ENCODE assay signal across 10 cellular contexts in genomic region chr17:40820228-40820838, GRCh38. TPM values are rescaled to one million over a fixed set of nuclear protein-coding genes. Genes with fewer than 3 reads are reported as not detected.
DNase-seq lines count a peak whose midpoint lies in the region; ATAC-seq, FAIRE-seq and TF ChIP-seq lines count a peak whose summit lies in the region.
"Had no signal": no experiment of that assay in that cellular context is flagged by ENCODE, and none has a peak within 500 bp of the region (broad histone marks: within the 10 kb centered on the region; RNA-seq: fewer than 3 reads in every experiment).

No MANE protein-coding gene starts in this region.

- POLR2A ChIA-PET in CD8-positive, alpha-beta memory T cell (lab: Charles Lee): no interaction called here

- peaks cover 0 to 6% (median 0%) of the 10 kb centered on the region in 5 donors for H3K9me3 Mint-ChIP-seq in CD8-positive, alpha-beta memory T cell
- H3K9me3 Mint-ChIP-seq in IgD-negative memory B cell (peaks cover 2 to 4% (median 2%) of the 10 kb centered on the region in 3 donors), nephron progenitor cell (no peaks in the 10 kb centered on the region)
- H3K9me3 Mint-ChIP-seq in activated naive CD8-positive, alpha-beta T cell treated with anti-CD3 and anti-CD28 coated beads, Interleukin-2, amount 50 U/mL, for 24 hours: no peaks in the 10 kb centered on the region

- H3K27me3 Mint-ChIP-seq in CD8-positive, alpha-beta memory T cell: peaks cover 0 to 17% of the 10 kb centered on the region in 2 donors
- H3K27me3 Mint-ChIP-seq in IgD-negative memory B cell (no peaks in the 10 kb centered on the region), nephron progenitor cell (ENCODE audit: low read depth, poor library complexity) (peaks cover 18% of the 10 kb centered on the region)
- H3K27me3 Mint-ChIP-seq in activated naive CD8-positive, alpha-beta T cell treated with anti-CD3 and anti-CD28 coated beads, Interleukin-2, amount 50 U/mL, for 24 hours: no peaks in the 10 kb centered on the region

- H3K4me1 Mint-ChIP-seq in CD8-positive, alpha-beta memory T cell: peaks cover 21 to 29% (median 28%) of the 10 kb centered on the region in 3 donors
- peaks cover 0 to 22% (median 14%) of the 10 kb centered on the region in 3 donors for H3K4me1 Mint-ChIP-seq in IgD-negative memory B cell
- peaks cover 26% of the 10 kb centered on the region for H3K4me1 Mint-ChIP-seq in activated naive CD8-positive, alpha-beta T cell treated with anti-CD3 and anti-CD28 coated beads, Interleukin-2, amount 50 U/mL, for 24 hours
- peaks cover 31% of the 10 kb centered on the region for H3K4me1 Mint-ChIP-seq in nephron progenitor cell

- peaks cover 19% of the 10 kb centered on the region for H3K4me1 ChIP-seq in CD8-positive, alpha-beta memory T cell (ENCODE audit: insufficient read depth, low read length)

- H3K9me3 ChIP-seq in CD8-positive, alpha-beta memory T cell (ENCODE audit: low read length): no peaks in the 10 kb centered on the region
- H3K9me3 ChIP-seq: stomach had no signal

- H3K36me3 Mint-ChIP-seq in CD8-positive, alpha-beta memory T cell: peaks cover 14 to 45% (median 22%) of the 10 kb centered on the region in 3 donors
- H3K36me3 Mint-ChIP-seq in IgD-negative memory B cell: peaks cover 9% of the 10 kb centered on the region
- peaks cover 25% of the 10 kb centered on the region for H3K36me3 Mint-ChIP-seq in activated naive CD8-positive, alpha-beta T cell treated with anti-CD3 and anti-CD28 coated beads, Interleukin-2, amount 50 U/mL, for 24 hours (ENCODE audit: low read depth)
- peaks cover 36% of the 10 kb centered on the region for H3K36me3 Mint-ChIP-seq in nephron progenitor cell (ENCODE audit: low read depth)

- ATAC-seq in activated naive CD8-positive, alpha-beta T cell treated with anti-CD3 and anti-CD28 coated beads, Interleukin-2, amount 50 U/mL, for 24 hours: no peak

- peak overlapping the region; percentile 2 to 99 (median 76) for H3K4me3 Mint-ChIP-seq in CD8-positive, alpha-beta memory T cell
- H3K4me3 Mint-ChIP-seq in IgD-negative memory B cell (peak overlapping the region in 3 of 4 donors; percentile 49 to 97 (median 51)), nephron progenitor cell (peak overlapping the region; percentile 92)
- peak overlapping the region; percentile 82 for H3K4me3 Mint-ChIP-seq in activated naive CD8-positive, alpha-beta T cell treated with anti-CD3 and anti-CD28 coated beads, Interleukin-2, amount 50 U/mL, for 24 hours

- peaks cover 9% of the 10 kb centered on the region for H3K36me3 ChIP-seq in CD8-positive, alpha-beta memory T cell (ENCODE audit: insufficient read depth, low read length)

- no peak overlapping the region for H3K4me3 ChIP-seq in CD8-positive, alpha-beta memory T cell (ENCODE audit: low read length)
- H3K4me3 ChIP-seq: lung had no signal

- FAIRE-seq in D721Med (lab: Jason Lieb, UNC): no peak

- H3K27ac ChIP-seq in CD8-positive, alpha-beta memory T cell (ENCODE audit: low read depth, low read length): peak overlapping the region; percentile 71

- DNase-seq in CD8-positive, alpha-beta memory T cell: no peak
- DNase-seq in activated naive CD8-positive, alpha-beta T cell treated with anti-CD3 and anti-CD28 coated beads, Interleukin-2, amount 50 U/mL, for 24 hours: no peak
- DNase-seq in nephron progenitor cell: no peak
- DNase-seq in COLO668 (lab: John Stamatoyannopoulos, UW; ENCODE audit: unreplicated experiment): no peak
- DNase-seq in D721Med (ENCODE audit: insufficient read length, low spot score): no peak
- DNase-seq in OCI-M1 (lab: John Stamatoyannopoulos, UW): no peak
- DNase-seq: NCI-H1105, stomach had no signal

- no peaks in the 10 kb centered on the region for H3K27me3 ChIP-seq in CD8-positive, alpha-beta memory T cell (ENCODE audit: insufficient read depth, low read length, poor library complexity, severe bottlenecking)
- H3K27me3 ChIP-seq: stomach had no signal

- H3K27ac Mint-ChIP-seq in CD8-positive, alpha-beta memory T cell: peak overlapping the region in 3 of 8 donors; percentile 43 to 97 (median 76)
- H3K27ac Mint-ChIP-seq in IgD-negative memory B cell: peak overlapping the region in 1 of 3 donors; percentile 84
- peak overlapping the region; percentile 81 for H3K27ac Mint-ChIP-seq in activated naive CD8-positive, alpha-beta T cell treated with anti-CD3 and anti-CD28 coated beads, Interleukin-2, amount 50 U/mL, for 24 hours
- no peak overlapping the region for H3K27ac Mint-ChIP-seq in nephron progenitor cell

- TF ChIP-seq CTCF in nephron progenitor cell (IDR thresholded peaks at IDR 0.05) (no peak), D721Med (IDR thresholded peaks at IDR 0.05; ENCODE audit: insufficient read depth, missing control alignments) (no peak)

- CTCF ChIA-PET in CD8-positive, alpha-beta memory T cell (lab: Charles Lee): no interaction called here

RNA-seq across cellular contexts. Expression of gene KRT10, which starts 2.1 kb away (rescaled TPM):
- total RNA-seq in CD8-positive, alpha-beta memory T cell: 10 to 100 TPM; 57.5 to 61.9 TPM
- polyA plus RNA-seq in CD8-positive, alpha-beta memory T cell: 218 TPM
- 201 TPM for polyA plus RNA-seq in IgD-negative memory B cell

RNA-seq across cellular contexts. Expression of gene KRT28, which starts 20.6 kb away (rescaled TPM):
- total RNA-seq in CD8-positive, alpha-beta memory T cell: not detected
- not detected for polyA plus RNA-seq in CD8-positive, alpha-beta memory T cell
- polyA plus RNA-seq in IgD-negative memory B cell: not detected
- total RNA-seq: lung, stomach had no signal
- polyA plus RNA-seq: lung, stomach had no signal

RNA-seq across cellular contexts. Expression of gene KRT27, which starts 38.0 kb away (rescaled TPM):
- total RNA-seq in CD8-positive, alpha-beta memory T cell: not detected
- polyA plus RNA-seq in CD8-positive, alpha-beta memory T cell: not detected
- polyA plus RNA-seq in IgD-negative memory B cell: not detected
- total RNA-seq: stomach had no signal
- polyA plus RNA-seq: stomach had no signal

RNA-seq across cellular contexts. Expression of gene KRT12, which starts 46.7 kb away (rescaled TPM):
- total RNA-seq in CD8-positive, alpha-beta memory T cell: not detected
- not detected for polyA plus RNA-seq in CD8-positive, alpha-beta memory T cell
- polyA plus RNA-seq in IgD-negative memory B cell: not detected
- total RNA-seq: lung had no signal
- polyA plus RNA-seq: lung had no signal

RNA-seq across cellular contexts. Expression of gene KRT26, which starts 48.3 kb away (rescaled TPM):
- total RNA-seq in CD8-positive, alpha-beta memory T cell: not detected
- polyA plus RNA-seq in CD8-positive, alpha-beta memory T cell: not detected
- not detected for polyA plus RNA-seq in IgD-negative memory B cell
- total RNA-seq: lung, stomach had no signal
- polyA plus RNA-seq: lung, stomach had no signal
